Comparison of ENCODE assay signal across 8 cellular contexts in genomic region chr15:90086868-90087268, GRCh38. TPM values are rescaled to one million over a fixed set of nuclear protein-coding genes. Genes with fewer than 3 reads are reported as not detected.
DNase-seq lines count a peak whose midpoint lies in the region; ATAC-seq and TF ChIP-seq lines count a peak whose summit lies in the region.

No MANE protein-coding gene starts in this region.

- no peak overlapping the region for H3K18ac ChIP-seq in H9 (ENCODE audit: insufficient read length, low read depth, low read length)

- no peak for TF ChIP-seq POLR2A in adrenal gland (IDR thresholded peaks at IDR 0.05)

- H3K27me3 Mint-ChIP-seq in CD8-positive, alpha-beta memory T cell = no peaks in the 10 kb centered on the region
- H3K27me3 Mint-ChIP-seq in H9 (ENCODE audit: low read depth) = no peaks in the 10 kb centered on the region

- ATAC-seq in HG03520 (IDR thresholded peaks at IDR 0.05; ENCODE audit: unreplicated experiment) (no peak), GM18861 (IDR thresholded peaks at IDR 0.05; ENCODE audit: unreplicated experiment) (no peak)

- peaks cover 8 to 26% (median 11%) of the 10 kb centered on the region in 3 donors for H3K4me1 Mint-ChIP-seq in CD8-positive, alpha-beta memory T cell
- peaks cover 4 to 7% of the 10 kb centered on the region in 2 experiments for H3K4me1 Mint-ChIP-seq in H9

- no peak overlapping the region for H3K14ac ChIP-seq in H9 (ENCODE audit: insufficient read depth, low read length)

- H4K5ac ChIP-seq in H9 (ENCODE audit: insufficient read length, low read depth, low read length) = no peak overlapping the region

- TF ChIP-seq CTCF in H9 (conservative IDR thresholded peaks at IDR 0.05) = peak; percentile 83
- peak; percentile 76 for TF ChIP-seq CTCF in RWPE1 (conservative IDR thresholded peaks at IDR 0.05; ENCODE audit: low read depth)
- TF ChIP-seq CTCF in adrenal gland (IDR thresholded peaks at IDR 0.05) = peak; percentile 43 to 72 (median 60)

- peak overlapping the region in 1 of 7 donors; percentile 45 for H3K4me3 Mint-ChIP-seq in CD8-positive, alpha-beta memory T cell
- no peak overlapping the region for H3K4me3 Mint-ChIP-seq in H9

- WGBS in H9 (ENCODE audit: extremely low coverage, insufficient read length, low lambda C conversion rate) = no CpG with 5 or more reads among the region's 7 CpGs
- 84 to 100% (median 92%) methylated on average over 2 to 7 of the region's 7 CpGs for WGBS in adrenal gland, 4 donors

- H3K4me1 ChIP-seq in CD8-positive, alpha-beta memory T cell (ENCODE audit: insufficient read depth, low read length) = no peaks in the 10 kb centered on the region
- H3K4me1 ChIP-seq in H9 (ENCODE audit: insufficient read depth, low read length) (no peaks in the 10 kb centered on the region), adrenal gland (replicated peaks in 1 of 2) (no peaks in the 10 kb centered on the region), stomach smooth muscle (ENCODE audit: control insufficient read depth, insufficient read depth, low read length) (peaks cover 31% of the 10 kb centered on the region)

- H3T11ph ChIP-seq in H9 (ENCODE audit: low read length) = no peak overlapping the region

- H3K4me3 ChIP-seq in CD8-positive, alpha-beta memory T cell (ENCODE audit: low read length) = no peak overlapping the region
- H3K4me3 ChIP-seq in adrenal gland (no peak overlapping the region), stomach smooth muscle (ENCODE audit: low read length in 2 of 2) (no peak overlapping the region)

- intact Hi-C loops in adrenal gland (cut with DNase I) = loop anchor here (5.0 to 10.0 kb wide), 3 partner anchors 182 to 342 kb away; no protein-coding TSS in a partner anchor

- H3K4ac ChIP-seq in H9 (ENCODE audit: low read depth, low read length) = no peak overlapping the region

- no peaks in the 10 kb centered on the region for H3K9me3 ChIP-seq in CD8-positive, alpha-beta memory T cell (ENCODE audit: low read length)
- H3K9me3 ChIP-seq in H9 (ENCODE audit: control insufficient read depth, low read depth, low read length) (no peaks in the 10 kb centered on the region), adrenal gland (replicated peaks in 1 of 3) (no peaks in the 10 kb centered on the region), stomach smooth muscle (ENCODE audit: control insufficient read depth in 2 of 2, low read length in 2 of 2) (no peaks in the 10 kb centered on the region)

- no peak overlapping the region for H2BK120ac ChIP-seq in H9 (ENCODE audit: low read depth, low read length, poor library complexity, severe bottlenecking)

- POLR2A ChIA-PET in CD8-positive, alpha-beta memory T cell (lab: Charles Lee) = no interaction called here
- POLR2A ChIA-PET in RWPE1 (lab: Yijun Ruan, JAX; ENCODE audit: low non-redundant PET) = interaction anchor here (0.7 kb wide), 1 partner anchor 24 kb away, joined by 13 read pairs; no protein-coding TSS in a partner anchor

- H3K27ac ChIP-seq in CD8-positive, alpha-beta memory T cell (ENCODE audit: low read depth, low read length) = no peak overlapping the region
- H3K27ac ChIP-seq in H9 (ENCODE audit: insufficient read length, low read depth, low read length) (no peak overlapping the region), RWPE1 (no peak overlapping the region), adrenal gland (no peak overlapping the region), stomach smooth muscle (ENCODE audit: low read length) (peak overlapping the region; percentile 46)

- H3K9ac ChIP-seq in H9 (ENCODE audit: extremely low read depth, insufficient read length, low read length) (no peak overlapping the region), stomach smooth muscle (ENCODE audit: low read length in 2 of 2) (no peak overlapping the region)

- peak overlapping the region; percentile 15 to 86 (median 74) for H3K27ac Mint-ChIP-seq in CD8-positive, alpha-beta memory T cell
- H3K27ac Mint-ChIP-seq in H9 = no peak overlapping the region; a peak in 1 of 7 replicates

- no peak overlapping the region for H4K8ac ChIP-seq in H9 (replicated peaks; ENCODE audit: insufficient read length, low read depth, low read length)

- no peaks in the 10 kb centered on the region for H4K20me1 ChIP-seq in H9 (ENCODE audit: control insufficient read depth, insufficient read depth, insufficient read length)

- H3K79me1 ChIP-seq in H9 (ENCODE audit: insufficient read depth, low read depth, low read length, poor library complexity, severe bottlenecking) = no peaks in the 10 kb centered on the region

- no peak overlapping the region for H2AK5ac ChIP-seq in H9 (ENCODE audit: insufficient read length, low read length)

- H3K36me3 ChIP-seq in CD8-positive, alpha-beta memory T cell (ENCODE audit: insufficient read depth, low read length) = peaks cover 48% of the 10 kb centered on the region
- H3K36me3 ChIP-seq in adrenal gland (replicated peaks in 1 of 2) = peaks cover 0 to 23% of the 10 kb centered on the region in 2 donors
- H3K36me3 ChIP-seq in stomach smooth muscle (ENCODE audit: control insufficient read depth in 2 of 2, insufficient read depth in 2 of 2, low read length in 2 of 2) = peaks cover 46 to 62% of the 10 kb centered on the region in 2 donors

- H2BK5ac ChIP-seq in H9 (ENCODE audit: insufficient read length, low read length) = no peak overlapping the region

- H3K23ac ChIP-seq in H9 (ENCODE audit: insufficient read length, low read depth, low read length) = no peak overlapping the region

- no peaks in the 10 kb centered on the region for H3K27me3 ChIP-seq in CD8-positive, alpha-beta memory T cell (ENCODE audit: insufficient read depth, low read length, poor library complexity, severe bottlenecking)
- H3K27me3 ChIP-seq in H9 (ENCODE audit: insufficient read depth, low read length) = no peaks in the 10 kb centered on the region
- no peaks in the 10 kb centered on the region for H3K27me3 ChIP-seq in adrenal gland
- H3K27me3 ChIP-seq in stomach smooth muscle (ENCODE audit: control insufficient read depth in 1 of 2, insufficient read depth in 2 of 2, low read length in 2 of 2) = no peaks in the 10 kb centered on the region

- no peak overlapping the region for H2BK12ac ChIP-seq in H9 (ENCODE audit: insufficient read length, low read depth, low read length)

- H2BK15ac ChIP-seq in H9 (ENCODE audit: low read depth, low read length) = no peak overlapping the region

- H2AFZ ChIP-seq in H9 (ENCODE audit: low read length) = no peak overlapping the region

- H3K23me2 ChIP-seq in H9 (ENCODE audit: insufficient read length, low read depth, low read length, poor library complexity, severe bottlenecking) = no peaks in the 10 kb centered on the region

- peak in 2 of 5 donors; percentile 18 to 62 for DNase-seq in CD8-positive, alpha-beta memory T cell
- peak; percentile 63 for DNase-seq in H9
- peak; percentile 61 for DNase-seq in RWPE1 (ENCODE audit: low spot score)
- DNase-seq in adrenal gland = peak in 4 of 7 donors; percentile 54 to 71 (median 60)
- DNase-seq in kidney tubule cell (ENCODE audit: low spot score) = peak; percentile 53

- no peaks in the 10 kb centered on the region for H3K9me3 Mint-ChIP-seq in CD8-positive, alpha-beta memory T cell
- no peaks in the 10 kb centered on the region; a peak in 1 of 5 replicates for H3K9me3 Mint-ChIP-seq in H9

- H3K56ac ChIP-seq in H9 (ENCODE audit: insufficient read length, low read depth, low read length) = no peak overlapping the region

- H3K79me2 ChIP-seq in H9 (ENCODE audit: insufficient read depth, low read length) = no peaks in the 10 kb centered on the region

- no peak overlapping the region for H3K4me2 ChIP-seq in H9 (ENCODE audit: insufficient read depth, insufficient read length, low read length)

- H4K91ac ChIP-seq in H9 (ENCODE audit: insufficient read length, low read depth, low read length) = no peak overlapping the region

- H2BK20ac ChIP-seq in H9 (ENCODE audit: low read depth, low read length, poor library complexity, severe bottlenecking) = no peak overlapping the region

- H3K36me3 Mint-ChIP-seq in CD8-positive, alpha-beta memory T cell = peaks cover 7 to 83% (median 8%) of the 10 kb centered on the region in 3 donors
- peaks cover 19 to 46% (median 35%) of the 10 kb centered on the region in 3 experiments; a peak in 6 of 7 replicates for H3K36me3 Mint-ChIP-seq in H9 (ENCODE audit: insufficient read depth in 1 of 3, low read depth in 3 of 3)

- CTCF ChIA-PET in CD8-positive, alpha-beta memory T cell (lab: Charles Lee) = interaction anchor here (0.8 to 2.9 kb wide), 3 partner anchors 12 to 166 kb away, joined by 5 to 11 read pairs (median 8); partner anchors contain the start of gene IDH2
- CTCF ChIA-PET in RWPE1 (lab: Yijun Ruan, JAX) = interaction anchor here (0.5 to 3.8 kb wide), 12 partner anchors 16 to 791 kb away, joined by 3 to 23 read pairs (median 4); partner anchors contain the start of gene IDH2

RNA-seq across cellular contexts. Expression of gene IDH2, which starts 15.4 kb away (rescaled TPM):
- total RNA-seq in CD8-positive, alpha-beta memory T cell = 10 to 100 TPM; 72.8 to 73.8 TPM
- 148 TPM for polyA plus RNA-seq in CD8-positive, alpha-beta memory T cell
- total RNA-seq in H9 (2021) (57.7 and 62.5 TPM in 2 replicates), adrenal gland (10 to 100 TPM; 15.8 to 26.1 (median 20.5) TPM)
- 10 to 100 TPM; 10.3 to 16.6 (median 13.5) TPM for polyA plus RNA-seq in adrenal gland

Comparison
In these comparisons a context has a peak if more than half of its experiments do, and no peak if none do; other contexts are left out.
1. H3K27ac Mint-ChIP-seq: peak in CD8-positive, alpha-beta memory T cell (8 of 8); none in H9 (0 of 3).
2. Peak in every context shown above with its lines, with median percentiles within 50 percentile points of each other: CTCF ChIP-seq.